ENCODE assay signal across 23 cellular contexts in genomic region chr1:34188418-34188817, GRCh38. TPM values are rescaled to one million over a fixed set of nuclear protein-coding genes. Genes with fewer than 3 reads are reported as not detected.
"Had no signal": no experiment of that assay in that cellular context is flagged by ENCODE, and none has a peak within 500 bp of the region (broad histone marks: within the 10 kb centered on the region; RNA-seq: fewer than 3 reads in every experiment).

No MANE protein-coding gene starts in this region.

- H3K4me1 Mint-ChIP-seq: activated CD8-positive, alpha-beta memory T cell treated with anti-CD3 and anti-CD28 coated beads, Interleukin-2, amount 10 ng/mL, durations not matched to agents 7 days and 5 days; memory B cell had no signal

- ATAC-seq: activated CD8-positive, alpha-beta memory T cell treated with anti-CD3 and anti-CD28 coated beads, Interleukin-2, amount 10 ng/mL, durations not matched to agents 7 days and 5 days; esophagus mucosa; stimulated activated naive CD8-positive, alpha-beta T cell treated with anti-CD3 and anti-CD28 coated beads, Interleukin-15, amount 100 ng/mL, for 72 hours had no signal

- H3K27ac ChIP-seq: dorsolateral prefrontal cortex, left ventricle myocardium inferior, thoracic aorta had no signal

- H3K4me3 Mint-ChIP-seq: activated CD8-positive, alpha-beta memory T cell treated with anti-CD3 and anti-CD28 coated beads, Interleukin-2, amount 10 ng/mL, durations not matched to agents 7 days and 5 days; activated naive CD8-positive, alpha-beta T cell; activated T-cell treated with anti-CD3 and anti-CD28 coated beads, Interleukin-2, amount 50 U/mL, for 24 hours; memory B cell; natural killer cell treated with Interleukin-12 subunit alpha and Interleukin-12 subunit beta and Interleukin-15 and Interleukin-18, amount 100 ng/mL, for 72 hours; stimulated activated naive CD8-positive, alpha-beta T cell treated with anti-CD3 and anti-CD28 coated beads, Interleukin-15, amount 100 ng/mL, for 72 hours had no signal

- H3K36me3 ChIP-seq: left ventricle myocardium inferior, thoracic aorta had no signal

- H3K27ac Mint-ChIP-seq: activated CD8-positive, alpha-beta memory T cell treated with anti-CD3 and anti-CD28 coated beads, Interleukin-2, amount 10 ng/mL, durations not matched to agents 7 days and 5 days; activated naive CD8-positive, alpha-beta T cell; activated T-cell treated with anti-CD3 and anti-CD28 coated beads, Interleukin-2, amount 50 U/mL, for 24 hours; memory B cell; natural killer cell treated with Interleukin-12 subunit alpha and Interleukin-12 subunit beta and Interleukin-15 and Interleukin-18, amount 100 ng/mL, for 72 hours; stimulated activated naive CD8-positive, alpha-beta T cell treated with anti-CD3 and anti-CD28 coated beads, Interleukin-15, amount 100 ng/mL, for 72 hours had no signal

- H3K4me1 ChIP-seq: left ventricle myocardium inferior had no signal

- H3K36me3 Mint-ChIP-seq: activated CD8-positive, alpha-beta memory T cell treated with anti-CD3 and anti-CD28 coated beads, Interleukin-2, amount 10 ng/mL, durations not matched to agents 7 days and 5 days; activated naive CD8-positive, alpha-beta T cell; memory B cell; natural killer cell treated with Interleukin-12 subunit alpha and Interleukin-12 subunit beta and Interleukin-15 and Interleukin-18, amount 100 ng/mL, for 72 hours had no signal

- H3K9me3 Mint-ChIP-seq: natural killer cell treated with Interleukin-12 subunit alpha and Interleukin-12 subunit beta and Interleukin-15 and Interleukin-18, amount 100 ng/mL, for 72 hours had no signal

- H3K9me3 ChIP-seq: thoracic aorta had no signal

- H3K4me3 ChIP-seq: dorsolateral prefrontal cortex, left ventricle myocardium inferior, thoracic aorta had no signal

- DNase-seq: activated CD4-positive, alpha-beta T cell treated with anti-CD3 and anti-CD28 coated beads, Interleukin-2, amount 50 U/mL, for 48 hours; activated CD8-positive, alpha-beta memory T cell treated with anti-CD3 and anti-CD28 coated beads, Interleukin-2, amount 10 ng/mL, durations not matched to agents 7 days and 5 days; activated effector memory CD4-positive, alpha-beta T cell treated with anti-CD3 and anti-CD28 coated beads, Interleukin-2, amount 50 U/mL, for 16 hours; activated T-cell treated with anti-CD3 and anti-CD28 coated beads, Interleukin-2, amount 50 U/mL, for 24 hours; anterior cingulate cortex; dorsolateral prefrontal cortex; glutamatergic neuron; kidney; left ventricle myocardium inferior; stimulated activated CD4-positive, alpha-beta T cell treated with anti-CD3 and anti-CD28 coated beads, Interleukin-15, amount 100 ng/mL, for 24 hours; stimulated activated CD4-positive, alpha-beta T cell treated with anti-CD3 and anti-CD28 coated beads, Interleukin-4, amount 100 ng/mL, for 24 hours; stimulated activated naive CD8-positive, alpha-beta T cell treated with anti-CD3 and anti-CD28 coated beads, Interleukin-15, amount 100 ng/mL, for 72 hours; T-helper 2 cell had no signal

RNA-seq across cellular contexts. Expression of gene C1orf94, which starts 11.7 kb away (rescaled TPM):
- total RNA-seq: activated CD8-positive, alpha-beta memory T cell treated with anti-CD3 and anti-CD28 coated beads, Interleukin-2, amount 10 ng/mL, durations not matched to agents 7 days and 5 days; bronchial epithelial cell; esophagus mucosa; fibroblast of villous mesenchyme; kidney; left ventricle myocardium inferior; natural killer cell treated with Interleukin-12 subunit alpha and Interleukin-12 subunit beta and Interleukin-15 and Interleukin-18, amount 100 ng/mL, for 72 hours; omental fat pad; skeletal muscle tissue; thoracic aorta; urinary bladder had no signal
- polyA plus RNA-seq: urinary bladder had no signal

RNA-seq across cellular contexts. Expression of gene CSMD2, which starts 23.4 kb away (rescaled TPM):
- total RNA-seq: activated CD8-positive, alpha-beta memory T cell treated with anti-CD3 and anti-CD28 coated beads, Interleukin-2, amount 10 ng/mL, durations not matched to agents 7 days and 5 days; bronchial epithelial cell; natural killer cell treated with Interleukin-12 subunit alpha and Interleukin-12 subunit beta and Interleukin-15 and Interleukin-18, amount 100 ng/mL, for 72 hours had no signal
